In the genomic region with DNA sequence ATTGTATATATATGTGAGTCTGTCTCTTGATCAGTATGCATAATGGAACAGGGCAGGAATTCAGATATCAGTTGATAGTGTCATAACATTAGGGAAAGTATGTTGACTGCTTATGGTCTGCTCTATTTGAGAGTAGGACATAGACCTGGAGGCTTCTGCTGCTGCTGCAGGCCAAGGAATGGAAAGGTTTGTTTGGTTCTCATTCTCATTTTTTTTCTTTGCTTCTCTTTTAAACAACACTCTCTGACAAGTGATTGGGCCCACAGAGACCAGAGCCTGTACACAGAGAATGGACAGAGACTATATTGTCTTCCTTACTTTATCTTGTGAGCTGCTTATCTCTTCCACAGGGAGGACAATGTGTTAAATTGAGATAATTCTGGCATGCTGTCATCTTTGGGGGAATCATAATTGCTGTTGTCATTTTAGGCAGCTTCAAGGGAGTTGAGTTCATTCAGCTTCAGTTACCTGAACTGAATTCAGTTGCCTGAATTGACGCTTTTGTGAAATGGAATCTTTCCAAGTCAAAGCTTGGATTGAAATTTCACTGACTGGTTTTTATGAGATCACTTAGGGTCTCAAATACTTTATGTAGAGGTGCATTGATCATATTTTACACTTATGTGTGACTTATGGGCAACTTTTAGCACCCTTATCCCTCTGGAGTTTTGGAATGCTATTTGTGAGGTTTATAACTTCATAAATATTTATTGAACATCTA, we compare ENCODE assay signal across 1 cellular context.
TF ChIP-seq lines count a peak whose summit lies in the region.

No MANE protein-coding gene starts in this region.

TF ChIP-seq in K562, 482 proteins besides CTCF, POLR2A, EP300 and RAD21 (continued from another document and continues in another):
- TF ChIP-seq, protein P1, sequence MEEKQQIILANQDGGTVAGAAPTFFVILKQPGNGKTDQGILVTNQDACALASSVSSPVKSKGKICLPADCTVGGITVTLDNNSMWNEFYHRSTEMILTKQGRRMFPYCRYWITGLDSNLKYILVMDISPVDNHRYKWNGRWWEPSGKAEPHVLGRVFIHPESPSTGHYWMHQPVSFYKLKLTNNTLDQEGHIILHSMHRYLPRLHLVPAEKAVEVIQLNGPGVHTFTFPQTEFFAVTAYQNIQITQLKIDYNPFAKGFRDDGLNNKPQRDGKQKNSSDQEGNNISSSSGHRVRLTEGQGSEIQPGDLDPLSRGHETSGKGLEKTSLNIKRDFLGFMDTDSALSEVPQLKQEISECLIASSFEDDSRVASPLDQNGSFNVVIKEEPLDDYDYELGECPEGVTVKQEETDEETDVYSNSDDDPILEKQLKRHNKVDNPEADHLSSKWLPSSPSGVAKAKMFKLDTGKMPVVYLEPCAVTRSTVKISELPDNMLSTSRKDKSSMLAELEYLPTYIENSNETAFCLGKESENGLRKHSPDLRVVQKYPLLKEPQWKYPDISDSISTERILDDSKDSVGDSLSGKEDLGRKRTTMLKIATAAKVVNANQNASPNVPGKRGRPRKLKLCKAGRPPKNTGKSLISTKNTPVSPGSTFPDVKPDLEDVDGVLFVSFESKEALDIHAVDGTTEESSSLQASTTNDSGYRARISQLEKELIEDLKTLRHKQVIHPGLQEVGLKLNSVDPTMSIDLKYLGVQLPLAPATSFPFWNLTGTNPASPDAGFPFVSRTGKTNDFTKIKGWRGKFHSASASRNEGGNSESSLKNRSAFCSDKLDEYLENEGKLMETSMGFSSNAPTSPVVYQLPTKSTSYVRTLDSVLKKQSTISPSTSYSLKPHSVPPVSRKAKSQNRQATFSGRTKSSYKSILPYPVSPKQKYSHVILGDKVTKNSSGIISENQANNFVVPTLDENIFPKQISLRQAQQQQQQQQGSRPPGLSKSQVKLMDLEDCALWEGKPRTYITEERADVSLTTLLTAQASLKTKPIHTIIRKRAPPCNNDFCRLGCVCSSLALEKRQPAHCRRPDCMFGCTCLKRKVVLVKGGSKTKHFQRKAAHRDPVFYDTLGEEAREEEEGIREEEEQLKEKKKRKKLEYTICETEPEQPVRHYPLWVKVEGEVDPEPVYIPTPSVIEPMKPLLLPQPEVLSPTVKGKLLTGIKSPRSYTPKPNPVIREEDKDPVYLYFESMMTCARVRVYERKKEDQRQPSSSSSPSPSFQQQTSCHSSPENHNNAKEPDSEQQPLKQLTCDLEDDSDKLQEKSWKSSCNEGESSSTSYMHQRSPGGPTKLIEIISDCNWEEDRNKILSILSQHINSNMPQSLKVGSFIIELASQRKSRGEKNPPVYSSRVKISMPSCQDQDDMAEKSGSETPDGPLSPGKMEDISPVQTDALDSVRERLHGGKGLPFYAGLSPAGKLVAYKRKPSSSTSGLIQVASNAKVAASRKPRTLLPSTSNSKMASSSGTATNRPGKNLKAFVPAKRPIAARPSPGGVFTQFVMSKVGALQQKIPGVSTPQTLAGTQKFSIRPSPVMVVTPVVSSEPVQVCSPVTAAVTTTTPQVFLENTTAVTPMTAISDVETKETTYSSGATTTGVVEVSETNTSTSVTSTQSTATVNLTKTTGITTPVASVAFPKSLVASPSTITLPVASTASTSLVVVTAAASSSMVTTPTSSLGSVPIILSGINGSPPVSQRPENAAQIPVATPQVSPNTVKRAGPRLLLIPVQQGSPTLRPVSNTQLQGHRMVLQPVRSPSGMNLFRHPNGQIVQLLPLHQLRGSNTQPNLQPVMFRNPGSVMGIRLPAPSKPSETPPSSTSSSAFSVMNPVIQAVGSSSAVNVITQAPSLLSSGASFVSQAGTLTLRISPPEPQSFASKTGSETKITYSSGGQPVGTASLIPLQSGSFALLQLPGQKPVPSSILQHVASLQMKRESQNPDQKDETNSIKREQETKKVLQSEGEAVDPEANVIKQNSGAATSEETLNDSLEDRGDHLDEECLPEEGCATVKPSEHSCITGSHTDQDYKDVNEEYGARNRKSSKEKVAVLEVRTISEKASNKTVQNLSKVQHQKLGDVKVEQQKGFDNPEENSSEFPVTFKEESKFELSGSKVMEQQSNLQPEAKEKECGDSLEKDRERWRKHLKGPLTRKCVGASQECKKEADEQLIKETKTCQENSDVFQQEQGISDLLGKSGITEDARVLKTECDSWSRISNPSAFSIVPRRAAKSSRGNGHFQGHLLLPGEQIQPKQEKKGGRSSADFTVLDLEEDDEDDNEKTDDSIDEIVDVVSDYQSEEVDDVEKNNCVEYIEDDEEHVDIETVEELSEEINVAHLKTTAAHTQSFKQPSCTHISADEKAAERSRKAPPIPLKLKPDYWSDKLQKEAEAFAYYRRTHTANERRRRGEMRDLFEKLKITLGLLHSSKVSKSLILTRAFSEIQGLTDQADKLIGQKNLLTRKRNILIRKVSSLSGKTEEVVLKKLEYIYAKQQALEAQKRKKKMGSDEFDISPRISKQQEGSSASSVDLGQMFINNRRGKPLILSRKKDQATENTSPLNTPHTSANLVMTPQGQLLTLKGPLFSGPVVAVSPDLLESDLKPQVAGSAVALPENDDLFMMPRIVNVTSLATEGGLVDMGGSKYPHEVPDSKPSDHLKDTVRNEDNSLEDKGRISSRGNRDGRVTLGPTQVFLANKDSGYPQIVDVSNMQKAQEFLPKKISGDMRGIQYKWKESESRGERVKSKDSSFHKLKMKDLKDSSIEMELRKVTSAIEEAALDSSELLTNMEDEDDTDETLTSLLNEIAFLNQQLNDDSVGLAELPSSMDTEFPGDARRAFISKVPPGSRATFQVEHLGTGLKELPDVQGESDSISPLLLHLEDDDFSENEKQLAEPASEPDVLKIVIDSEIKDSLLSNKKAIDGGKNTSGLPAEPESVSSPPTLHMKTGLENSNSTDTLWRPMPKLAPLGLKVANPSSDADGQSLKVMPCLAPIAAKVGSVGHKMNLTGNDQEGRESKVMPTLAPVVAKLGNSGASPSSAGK (IDR thresholded peaks at IDR 0.05): no peak; the same call in 1 of the 2 replicates
- TF ChIP-seq NCOA1 (IDR thresholded peaks at IDR 0.05; ENCODE audit: low read depth) (peak; percentile 92), ZNF175 (CRISPR knock-in tag; IDR thresholded peaks at IDR 0.05; ENCODE audit: low read depth) (peak; percentile 83), FIP1L1 (IDR thresholded peaks at IDR 0.05; ENCODE audit: low read depth, low read length, poor library complexity, severe bottlenecking) (no peak), RBM17 (IDR thresholded peaks at IDR 0.05; ENCODE audit: borderline replicate concordance, low read depth, low read length) (no peak), BACH1 (tag; IDR thresholded peaks at IDR 0.05) (peak; percentile 52), POU5F1 (IDR thresholded peaks at IDR 0.05; ENCODE audit: borderline replicate concordance, low read depth, low read length, partially characterized antibody) (no peak), BRD4 (IDR thresholded peaks at IDR 0.05) (no peak; the same call in 1 of the 2 replicates), TEAD1 (CRISPR knock-in tag; IDR thresholded peaks at IDR 0.05) (peak; percentile 49 to 94; a peak in 2 of 4 replicates), ZNF644 (tag; IDR thresholded peaks at IDR 0.05; ENCODE audit: low read depth) (peak; percentile 85), LCOR (CRISPR knock-in tag; IDR thresholded peaks at IDR 0.05) (peak; percentile 94), NFATC3 (IDR thresholded peaks at IDR 0.05) (peak; percentile 14; the same call in 1 of the 2 replicates), ZSCAN29 (IDR thresholded peaks at IDR 0.05) (no peak), ZNF121 (CRISPR knock-in tag; conservative IDR thresholded peaks at IDR 0.05) (no peak), ZSCAN32 (CRISPR knock-in tag; IDR thresholded peaks at IDR 0.05) (no peak), KAT8 (IDR thresholded peaks at IDR 0.05; ENCODE audit: low read depth) (0 out of 2 replicates have a peak, but pooled peaks have one; percentile 16), TRIM28 (IDR thresholded peaks at IDR 0.05) (0 out of 2 replicates have a peak, but pooled peaks have one; percentile 63), MTA1 (IDR thresholded peaks at IDR 0.05; ENCODE audit: borderline replicate concordance) (peak; percentile 95)
- TF ChIP-seq, protein P2, sequence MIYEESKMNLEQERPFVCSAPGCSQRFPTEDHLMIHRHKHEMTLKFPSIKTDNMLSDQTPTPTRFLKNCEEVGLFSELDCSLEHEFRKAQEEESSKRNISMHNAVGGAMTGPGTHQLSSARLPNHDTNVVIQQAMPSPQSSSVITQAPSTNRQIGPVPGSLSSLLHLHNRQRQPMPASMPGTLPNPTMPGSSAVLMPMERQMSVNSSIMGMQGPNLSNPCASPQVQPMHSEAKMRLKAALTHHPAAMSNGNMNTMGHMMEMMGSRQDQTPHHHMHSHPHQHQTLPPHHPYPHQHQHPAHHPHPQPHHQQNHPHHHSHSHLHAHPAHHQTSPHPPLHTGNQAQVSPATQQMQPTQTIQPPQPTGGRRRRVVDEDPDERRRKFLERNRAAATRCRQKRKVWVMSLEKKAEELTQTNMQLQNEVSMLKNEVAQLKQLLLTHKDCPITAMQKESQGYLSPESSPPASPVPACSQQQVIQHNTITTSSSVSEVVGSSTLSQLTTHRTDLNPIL (CRISPR knock-in tag; IDR thresholded peaks at IDR 0.05): no peak
- TF ChIP-seq, protein P3, sequence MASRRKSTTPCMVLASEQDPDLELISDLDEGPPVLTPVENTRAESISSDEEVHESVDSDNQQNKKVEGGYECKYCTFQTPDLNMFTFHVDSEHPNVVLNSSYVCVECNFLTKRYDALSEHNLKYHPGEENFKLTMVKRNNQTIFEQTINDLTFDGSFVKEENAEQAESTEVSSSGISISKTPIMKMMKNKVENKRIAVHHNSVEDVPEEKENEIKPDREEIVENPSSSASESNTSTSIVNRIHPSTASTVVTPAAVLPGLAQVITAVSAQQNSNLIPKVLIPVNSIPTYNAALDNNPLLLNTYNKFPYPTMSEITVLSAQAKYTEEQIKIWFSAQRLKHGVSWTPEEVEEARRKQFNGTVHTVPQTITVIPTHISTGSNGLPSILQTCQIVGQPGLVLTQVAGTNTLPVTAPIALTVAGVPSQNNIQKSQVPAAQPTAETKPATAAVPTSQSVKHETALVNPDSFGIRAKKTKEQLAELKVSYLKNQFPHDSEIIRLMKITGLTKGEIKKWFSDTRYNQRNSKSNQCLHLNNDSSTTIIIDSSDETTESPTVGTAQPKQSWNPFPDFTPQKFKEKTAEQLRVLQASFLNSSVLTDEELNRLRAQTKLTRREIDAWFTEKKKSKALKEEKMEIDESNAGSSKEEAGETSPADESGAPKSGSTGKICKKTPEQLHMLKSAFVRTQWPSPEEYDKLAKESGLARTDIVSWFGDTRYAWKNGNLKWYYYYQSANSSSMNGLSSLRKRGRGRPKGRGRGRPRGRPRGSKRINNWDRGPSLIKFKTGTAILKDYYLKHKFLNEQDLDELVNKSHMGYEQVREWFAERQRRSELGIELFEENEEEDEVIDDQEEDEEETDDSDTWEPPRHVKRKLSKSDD (conservative IDR thresholded peaks at IDR 0.05; ENCODE audit: low read length): no peak
- TF ChIP-seq, protein P4, sequence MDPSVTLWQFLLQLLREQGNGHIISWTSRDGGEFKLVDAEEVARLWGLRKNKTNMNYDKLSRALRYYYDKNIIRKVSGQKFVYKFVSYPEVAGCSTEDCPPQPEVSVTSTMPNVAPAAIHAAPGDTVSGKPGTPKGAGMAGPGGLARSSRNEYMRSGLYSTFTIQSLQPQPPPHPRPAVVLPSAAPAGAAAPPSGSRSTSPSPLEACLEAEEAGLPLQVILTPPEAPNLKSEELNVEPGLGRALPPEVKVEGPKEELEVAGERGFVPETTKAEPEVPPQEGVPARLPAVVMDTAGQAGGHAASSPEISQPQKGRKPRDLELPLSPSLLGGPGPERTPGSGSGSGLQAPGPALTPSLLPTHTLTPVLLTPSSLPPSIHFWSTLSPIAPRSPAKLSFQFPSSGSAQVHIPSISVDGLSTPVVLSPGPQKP (CRISPR knock-in tag; IDR thresholded peaks at IDR 0.05): no peak
